In genomic region chr5:132561601-132562000, GRCh38 we compare ENCODE assay signal across 20 cellular contexts. TPM values are rescaled to one million over a fixed set of nuclear protein-coding genes. Genes with fewer than 3 reads are reported as not detected.
DNase-seq lines count a peak whose midpoint lies in the region; ATAC-seq, FAIRE-seq and TF ChIP-seq lines count a peak whose summit lies in the region.
"Had no signal": no experiment of that assay in that cellular context is flagged by ENCODE, and none has a peak within 500 bp of the region (broad histone marks: within the 10 kb centered on the region; RNA-seq: fewer than 3 reads in every experiment).

No MANE protein-coding gene starts in this region.

- in situ Hi-C loops in GM12878 (cut with MboI): no loop called here

- H3K27ac ChIP-seq in DND-41 (ENCODE audit: low read length) (no peak overlapping the region), GM12878 (ENCODE audit: control insufficient read depth, insufficient read depth) (no peak overlapping the region)
- H3K27ac ChIP-seq: BLaER1, KMS-11 had no signal

- CTCF ChIA-PET in GM12878 (lab: Yijun Ruan, JAX): interaction anchor here (1.1 to 2.2 kb wide), 3 partner anchors 30 to 258 kb away, joined by 3 to 7 read pairs (median 7); no protein-coding TSS in a partner anchor

- TF ChIP-seq RAD21 in GM12878 (IDR thresholded peaks at IDR 0.05; ENCODE audit: insufficient read depth, low read depth, low read length): no peak

- H3K36me3 Mint-ChIP-seq in stimulated activated effector memory CD8-positive, alpha-beta T cell treated with anti-CD3 and anti-CD28 coated beads, Interleukin-12 subunit alpha, Interleukin-12 subunit beta, amount 100 ng/mL, for 72 hours: peaks cover 28% of the 10 kb centered on the region
- peaks cover 8% of the 10 kb centered on the region for H3K36me3 Mint-ChIP-seq in glutamatergic neuron (ENCODE audit: unreplicated experiment)

- H3K4me1 ChIP-seq in DND-41 (ENCODE audit: insufficient read depth, low read length): peaks cover 44% of the 10 kb centered on the region
- H3K4me1 ChIP-seq in GM12878 (ENCODE audit: control insufficient read depth, insufficient read depth, low read length): no peaks in the 10 kb centered on the region; the same call in 1 of the 2 replicates

- POLR2A ChIA-PET in GM12878 (lab: Charles Lee): no interaction called here

- peaks cover 27% of the 10 kb centered on the region for H3K4me1 Mint-ChIP-seq in stimulated activated effector memory CD8-positive, alpha-beta T cell treated with anti-CD3 and anti-CD28 coated beads, Interleukin-12 subunit alpha, Interleukin-12 subunit beta, amount 100 ng/mL, for 72 hours
- H3K4me1 Mint-ChIP-seq in glutamatergic neuron (ENCODE audit: low read depth, unreplicated experiment): peaks cover 8% of the 10 kb centered on the region

- H3K27me3 ChIP-seq in DND-41 (ENCODE audit: insufficient read depth, low read length, poor library complexity) (no peaks in the 10 kb centered on the region), GM12878 (replicated peaks in 1 of 2; ENCODE audit: control insufficient read depth in 2 of 2, insufficient read depth in 2 of 2, low read length in 1 of 2) (no peaks in the 10 kb centered on the region)
- H3K27me3 ChIP-seq: BLaER1 had no signal

- ATAC-seq in DND-41 (ENCODE audit: insufficient read depth, low read depth) (no peak), GM12878 (no peak)
- no peak for ATAC-seq in stimulated activated effector memory CD8-positive, alpha-beta T cell treated with anti-CD3 and anti-CD28 coated beads, Interleukin-12 subunit alpha, Interleukin-12 subunit beta, amount 100 ng/mL, for 72 hours
- ATAC-seq: CD8-positive, alpha-beta T cell; Panc1 had no signal

- H3K9me3 ChIP-seq in DND-41 (ENCODE audit: insufficient read depth, low read length, severe bottlenecking) (peaks cover 12% of the 10 kb centered on the region), GM12878 (replicated peaks; ENCODE audit: control insufficient read depth, insufficient read depth, low read length) (peaks cover 17% of the 10 kb centered on the region)
- H3K9me3 ChIP-seq: HAP-1 had no signal

- no peak overlapping the region for H3K4me3 ChIP-seq in DND-41 (ENCODE audit: low read depth in 1 of 2, low read length in 2 of 2)
- no peak overlapping the region for H3K4me3 ChIP-seq in Jurkat, Clone E6-1 (ENCODE audit: low read length)
- no peak overlapping the region for H3K4me3 ChIP-seq in GM12878
- H3K4me3 ChIP-seq: BLaER1, HAP-1 had no signal

- no peaks in the 10 kb centered on the region for H4K20me1 ChIP-seq in DND-41 (ENCODE audit: insufficient read depth, low read length)
- no peaks in the 10 kb centered on the region for H4K20me1 ChIP-seq in GM12878 (ENCODE audit: control insufficient read depth, insufficient read depth)
- H4K20me1 ChIP-seq: BLaER1 had no signal

- H2AFZ ChIP-seq in DND-41 (ENCODE audit: low read depth, low read length) (no peak overlapping the region), GM12878 (ENCODE audit: control insufficient read depth, low read depth, low read length) (no peak overlapping the region)

- TF ChIP-seq CTCF in DND-41 (IDR thresholded peaks at IDR 0.05; ENCODE audit: borderline replicate concordance, extremely low read depth, low read length, poor library complexity, severe bottlenecking) (no peak), GM12878 (IDR thresholded peaks at IDR 0.05 in 2 of 3, conservative IDR thresholded peaks at IDR 0.05 in 1 of 3; ENCODE audit: control insufficient read depth in 2 of 3, extremely low read depth in 1 of 3, insufficient read depth in 1 of 3, low read depth in 3 of 3, low read length in 3 of 3) (no peak), glutamatergic neuron (IDR thresholded peaks at IDR 0.05; ENCODE audit: partially characterized antibody, unreplicated experiment) (no peak)

- H3K79me2 ChIP-seq in DND-41 (ENCODE audit: insufficient read depth, low read length) (peaks cover 81% of the 10 kb centered on the region), GM12878 (ENCODE audit: control insufficient read depth, insufficient read depth, low read length) (peaks cover 56% of the 10 kb centered on the region)

- no peak overlapping the region for H3K27ac Mint-ChIP-seq in stimulated activated effector memory CD8-positive, alpha-beta T cell treated with anti-CD3 and anti-CD28 coated beads, Interleukin-12 subunit alpha, Interleukin-12 subunit beta, amount 100 ng/mL, for 72 hours
- no peak overlapping the region for H3K27ac Mint-ChIP-seq in glutamatergic neuron (ENCODE audit: unreplicated experiment)
- H3K27ac Mint-ChIP-seq: CD8-positive, alpha-beta T cell had no signal

- no peak for TF ChIP-seq EP300 in GM12878 (IDR thresholded peaks at IDR 0.05; ENCODE audit: borderline replicate concordance in 1 of 2, control insufficient read depth in 1 of 2, low read depth in 2 of 2, low read length in 2 of 2)

- H3K9ac ChIP-seq in DND-41 (ENCODE audit: low read depth, low read length): no peak overlapping the region
- H3K9ac ChIP-seq in GM12878 (ENCODE audit: control insufficient read depth, insufficient read depth, low read length): no peak overlapping the region
- H3K9ac ChIP-seq: BLaER1, KMS-11 had no signal

- WGBS in GM12878 (ENCODE audit: insufficient coverage, insufficient replicate concordance, low lambda C conversion rate, missing lambda C conversion rate): 98% methylated on average over 3 of the region's 3 CpGs

- RAD21 ChIA-PET in GM12878 (lab: Charles Lee; ENCODE audit: unreplicated experiment): no interaction called here

- peaks cover 68% of the 10 kb centered on the region for H3K36me3 ChIP-seq in DND-41 (ENCODE audit: insufficient read depth, low read length)
- peaks cover 3 to 24% of the 10 kb centered on the region in 2 experiments for H3K36me3 ChIP-seq in GM12878 (ENCODE audit: control insufficient read depth in 2 of 2, insufficient read depth in 2 of 2, low read length in 1 of 2)

- SMC1A ChIA-PET in GM12878 (lab: Charles Lee; ENCODE audit: uncharacterized antibody, unreplicated experiment): interaction anchor here (0.6 to 1.7 kb wide), 7 partner anchors 9 to 259 kb away, joined by 3 to 5 read pairs (median 3); partner anchors contain the start of gene IL13

- H3K4me3 Mint-ChIP-seq in stimulated activated effector memory CD8-positive, alpha-beta T cell treated with anti-CD3 and anti-CD28 coated beads, Interleukin-12 subunit alpha, Interleukin-12 subunit beta, amount 100 ng/mL, for 72 hours: no peak overlapping the region
- no peak overlapping the region for H3K4me3 Mint-ChIP-seq in glutamatergic neuron (ENCODE audit: unreplicated experiment)
- H3K4me3 Mint-ChIP-seq: CD8-positive, alpha-beta T cell had no signal

- DNase-seq in activated CD4-positive, alpha-beta T cell treated with anti-CD3 and anti-CD28 coated beads for 48 hours: peak; percentile 30
- no peak for DNase-seq in activated CD4-positive, alpha-beta T cell treated with anti-CD3 and anti-CD28 coated beads for 4 hours
- DNase-seq in DND-41 (peak; percentile 49), GM12878 (ENCODE audit: low read depth, low spot score) (no peak), glutamatergic neuron (no peak), H54 (ENCODE audit: insufficient read length, low spot score) (no peak)
- DNase-seq in Jurkat, Clone E6-1 (ENCODE audit: low read depth, low spot score): peak; percentile 60
- DNase-seq in stimulated activated effector memory CD8-positive, alpha-beta T cell treated with anti-CD3 and anti-CD28 coated beads, Interleukin-12 subunit alpha, Interleukin-12 subunit beta, amount 100 ng/mL, for 72 hours (ENCODE audit: low spot score in 2 of 2): no peak
- DNase-seq: GDM1, NCI-H1092, NCI-H2227 treated with DMSO at 0.1 percent for 48 hours, NCI-H524 had no signal

- H3K4me2 ChIP-seq in DND-41 (ENCODE audit: insufficient read depth, low read length): no peak overlapping the region
- H3K4me2 ChIP-seq in GM12878 (ENCODE audit: control insufficient read depth, insufficient read depth): no peak overlapping the region
- H3K4me2 ChIP-seq: BLaER1, KMS-11 had no signal

- intact Hi-C loops in GM12878 (cut with micrococcal nuclease; ENCODE audit: unreplicated experiment): no loop called here

- no TSS peak for BruUV-seq in GM12878 (replicated peaks; lab: Mats Ljungman, UMichigan)

- no peaks in the 10 kb centered on the region for H3K27me3 Mint-ChIP-seq in glutamatergic neuron (ENCODE audit: unreplicated experiment)

- no peak for TF ChIP-seq POLR2A in GM12878 (IDR thresholded peaks at IDR 0.05; ENCODE audit: low read depth, low read length)
- TF ChIP-seq POLR2A in H54 (IDR thresholded peaks at IDR 0.05; ENCODE audit: low read depth, low read length): no peak

- no peaks in the 10 kb centered on the region for H3K9me3 Mint-ChIP-seq in stimulated activated effector memory CD8-positive, alpha-beta T cell treated with anti-CD3 and anti-CD28 coated beads, Interleukin-12 subunit alpha, Interleukin-12 subunit beta, amount 100 ng/mL, for 72 hours
- H3K9me3 Mint-ChIP-seq in glutamatergic neuron (ENCODE audit: unreplicated experiment): peaks cover 5% of the 10 kb centered on the region

- FAIRE-seq in GM12878 (lab: Jason Lieb, UNC) (no peak), H54 (lab: Jason Lieb, UNC) (no peak)
- FAIRE-seq: GM12891 had no signal

RNA-seq across cellular contexts. Expression of gene RAD50, which starts 4.8 kb away (rescaled TPM):
- polyA plus RNA-seq in Jurkat, Clone E6-1 (2012; ENCODE audit: insufficient read depth, insufficient read length): 26.9 TPM
- total RNA-seq in GM12878 (2013; cell fraction: nucleolus; rRNA removed): 160 and 163 TPM in 2 replicates
- 23.6 and 29.2 TPM in 2 replicates for total RNA-seq in GM12878 (2014; rRNA removed)
- total RNA-seq in GM12878 (2014; rRNA removed; fragmentation: Illumina TruSeq; extraction: Trizol): 55.2 and 59.2 TPM in 2 replicates
- total RNA-seq in GM12878 (2021): 43.7 and 48.6 TPM in 2 replicates
- 14.0 TPM for polyA plus RNA-seq in GM12878 (2011; ENCODE audit: low read depth)
- polyA plus RNA-seq in GM12878 (2011; rRNA removed): 47.2 and 67.3 TPM in 2 replicates
- 18.8 and 19.0 TPM in 2 replicates for polyA plus RNA-seq in GM12878 (2011; cell fraction: cytosol; rRNA removed)
- polyA plus RNA-seq in GM12878 (2011; cell fraction: nucleus; rRNA removed): 54.6 and 55.7 TPM in 2 replicates
- 22.5 and 30.2 TPM in 2 replicates for polyA plus RNA-seq in GM12878 (2012)
- 46.8 and 52.9 TPM in 2 replicates for polyA plus RNA-seq in GM12878 (2014; fragmentation: Illumina TruSeq; extraction: Trizol)
- 10 to 100 TPM; 12.8 to 19.5 TPM for polyA plus RNA-seq in GM12878 (2014; fragmentation: Nextera tagmentation; extraction: Ambion mirVana)
- 20.9 and 23.7 TPM in 2 replicates for polyA plus RNA-seq in GM12878 (2014; rRNA removed)
- 10 to 100 TPM; 67.6 to 68.6 TPM for polyA plus RNA-seq in GM12878 (2016; fragmentation: Nextera tagmentation; extraction: Ambion mirVana)
- 74.8 and 97.4 TPM in 2 replicates for polyA minus RNA-seq in GM12878 (2011; rRNA and poly(A)+ RNA removed)
- 24.1 and 25.9 TPM in 2 replicates for polyA minus RNA-seq in GM12878 (2011; cell fraction: cytosol; rRNA and poly(A)+ RNA removed)
- 47.8 and 79.4 TPM in 2 replicates for polyA minus RNA-seq in GM12878 (2011; cell fraction: nucleus; rRNA and poly(A)+ RNA removed)
- total RNA-seq in glutamatergic neuron (ENCODE audit: unreplicated experiment): 34.9 TPM

RNA-seq across cellular contexts. Expression of gene IL5, which starts 18.3 kb away (rescaled TPM):
- not detected for polyA plus RNA-seq in Jurkat, Clone E6-1 (2012; ENCODE audit: insufficient read depth, insufficient read length)
- total RNA-seq in GM12878 (2013; cell fraction: nucleolus; rRNA removed): not detected in 2 replicates
- total RNA-seq in GM12878 (2014; rRNA removed) (not detected in 2 replicates), GM12878 (2014; rRNA removed; fragmentation: Illumina TruSeq; extraction: Trizol) (not detected in 2 replicates), GM12878 (2021) (not detected in 2 replicates), glutamatergic neuron (ENCODE audit: unreplicated experiment) (not detected)
- polyA plus RNA-seq in GM12878 (2011; ENCODE audit: low read depth): not detected
- polyA plus RNA-seq in GM12878 (2011; rRNA removed) (not detected in 2 replicates), GM12878 (2014; fragmentation: Illumina TruSeq; extraction: Trizol) (not detected in 2 replicates), GM12878 (2014; fragmentation: Nextera tagmentation; extraction: Ambion mirVana) (not detected), GM12878 (2014; rRNA removed) (not detected in 2 replicates), GM12878 (2016; fragmentation: Nextera tagmentation; extraction: Ambion mirVana) (not detected)
- polyA plus RNA-seq in GM12878 (2011; cell fraction: cytosol; rRNA removed): not detected in 2 replicates
- polyA plus RNA-seq in GM12878 (2011; cell fraction: nucleus; rRNA removed): not detected in 2 replicates
- polyA plus RNA-seq in GM12878 (2012): not detected in 2 replicates
- polyA minus RNA-seq in GM12878 (2011; rRNA and poly(A)+ RNA removed): not detected in 2 replicates
- not detected in 2 replicates for polyA minus RNA-seq in GM12878 (2011; cell fraction: cytosol; rRNA and poly(A)+ RNA removed)
- polyA minus RNA-seq in GM12878 (2011; cell fraction: nucleus; rRNA and poly(A)+ RNA removed): not detected in 2 replicates
- total RNA-seq: A172; CD8-positive, alpha-beta T cell; MCF 10A had no signal

Comparison
In these comparisons a context has a peak if more than half of its experiments do, and no peak if none do; other contexts are left out.
1. DNase-seq: peak in activated CD4-positive, alpha-beta T cell treated with anti-CD3 and anti-CD28 coated beads for 48 hours (single experiment), DND-41 (single experiment) and Jurkat, Clone E6-1 (single experiment); none in activated CD4-positive, alpha-beta T cell treated with anti-CD3 and anti-CD28 coated beads for 4 hours (0 of 2), GM12878 (single experiment), stimulated activated effector memory CD8-positive, alpha-beta T cell treated with anti-CD3 and anti-CD28 coated beads, Interleukin-12 subunit alpha, Interleukin-12 subunit beta, amount 100 ng/mL, for 72 hours (0 of 2), glutamatergic neuron (single experiment) and H54 (single experiment).